ENCODE assay signal across 8 cellular contexts in the genomic region with DNA sequence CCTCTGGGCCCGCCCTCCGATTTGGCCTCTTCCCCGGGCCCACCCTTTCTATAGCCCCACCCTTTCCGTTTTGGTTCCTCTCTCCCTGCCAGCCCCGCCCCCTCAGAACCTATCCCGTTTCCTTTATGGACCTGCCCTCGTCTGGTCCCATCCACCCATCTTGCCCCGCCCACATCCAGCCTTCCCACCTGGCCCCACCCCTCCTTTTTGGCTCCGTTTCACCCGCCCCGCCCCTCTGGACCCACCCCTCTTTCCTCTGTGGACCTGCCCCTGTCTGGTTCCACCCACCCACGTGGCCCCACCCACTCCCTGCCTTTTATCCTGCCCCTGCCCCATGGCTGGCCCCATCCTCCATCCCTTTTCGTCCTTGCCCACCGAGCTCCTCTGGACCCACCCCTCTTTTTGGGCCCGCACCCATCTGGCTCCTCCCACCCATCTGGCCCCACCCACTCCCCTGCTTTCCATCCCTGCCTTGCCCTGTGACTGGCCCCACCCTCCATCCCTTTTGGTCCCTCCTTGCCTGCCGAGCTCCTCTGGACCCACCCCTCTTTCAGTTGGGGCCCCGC.
DNase-seq lines count a peak whose midpoint lies in the region; ATAC-seq and TF ChIP-seq lines count a peak whose summit lies in the region.

No MANE protein-coding gene starts in this region.

- H3K14ac ChIP-seq in mesenchymal stem cell (ENCODE audit: low read length in 2 of 2), result no peak overlapping the region

- no peak for TF ChIP-seq CTCF in right atrium auricular region (IDR thresholded peaks at IDR 0.05)

- H3K23ac ChIP-seq in mesenchymal stem cell (ENCODE audit: low read length in 2 of 2), result no peak overlapping the region

- 3% methylated on average over 17 of the region's 17 CpGs for WGBS in mesenchymal stem cell

- no peak overlapping the region for H2BK120ac ChIP-seq in mesenchymal stem cell (ENCODE audit: low read depth, low read length)

- no peak overlapping the region for H3K18ac ChIP-seq in mesenchymal stem cell (ENCODE audit: low read depth in 1 of 2, low read length in 2 of 2)

- no peak for ATAC-seq in HG03457 (IDR thresholded peaks at IDR 0.05; ENCODE audit: unreplicated experiment)

- in situ Hi-C loops in Caki2 (cut with HindIII; ENCODE audit: low pct_unique_long_range_greater_than_20kb, low sequenced_read_pairs), result no loop called here

- H3K36me3 ChIP-seq in right atrium auricular region (no peaks in the 10 kb centered on the region), mesenchymal stem cell (ENCODE audit: control insufficient read depth in 1 of 2, insufficient read depth in 2 of 2, low read depth in 1 of 2, low read length in 2 of 2) (no peaks in the 10 kb centered on the region)

- H3K27me3 ChIP-seq in right atrium auricular region, result peaks cover 0 to 9% of the 10 kb centered on the region in 2 donors
- peaks cover 31 to 61% of the 10 kb centered on the region in 2 experiments for H3K27me3 ChIP-seq in mesenchymal stem cell (ENCODE audit: control insufficient read depth in 1 of 2, insufficient read depth in 1 of 2, low read length in 2 of 2)

- no peaks in the 10 kb centered on the region for H3K9me3 ChIP-seq in right atrium auricular region
- H3K9me3 ChIP-seq in mesenchymal stem cell (ENCODE audit: control insufficient read depth, low read length), result no peaks in the 10 kb centered on the region

- no peak overlapping the region for H3K4ac ChIP-seq in mesenchymal stem cell (ENCODE audit: low read depth in 1 of 2, low read length in 2 of 2)

- no peak overlapping the region for H3K9ac ChIP-seq in mesenchymal stem cell (ENCODE audit: low read length)

- H3K4me1 ChIP-seq in right atrium auricular region (peaks cover 0 to 44% of the 10 kb centered on the region in 2 donors), mesenchymal stem cell (ENCODE audit: control insufficient read depth, insufficient read depth, low read depth, low read length) (peaks cover 19% of the 10 kb centered on the region)

- H4K91ac ChIP-seq in mesenchymal stem cell (ENCODE audit: low read length), result no peak overlapping the region

- DNase-seq in Caki2 (ENCODE audit: low read depth), result peak; percentile 99
- DNase-seq in NCI-H2227 (lab: John Stamatoyannopoulos, UW; ENCODE audit: unreplicated experiment), result peak; percentile 88
- DNase-seq in activated CD8-positive, alpha-beta memory T cell treated with anti-CD3 and anti-CD28 coated beads, Interleukin-2, amount 50 U/mL, for 4 hours, result peak; percentile 49
- peak; percentile 63 for DNase-seq in right atrium auricular region (ENCODE audit: low spot score)
- DNase-seq in stimulated activated CD8-positive, alpha-beta memory T cell treated with anti-CD3 and anti-CD28 coated beads, Interleukin-12 subunit alpha, Interleukin-12 subunit beta, amount 100 ng/mL, for 4 hours (ENCODE audit: low read depth), result peak; percentile 17
- DNase-seq in AML-193 (lab: John Stamatoyannopoulos, UW), result no peak
- no peak for DNase-seq in mesenchymal stem cell

- no peak overlapping the region for H2AK5ac ChIP-seq in mesenchymal stem cell (ENCODE audit: low read length, severe bottlenecking)

- no peaks in the 10 kb centered on the region for H3K79me1 ChIP-seq in mesenchymal stem cell (replicated peaks; ENCODE audit: low read length, poor library complexity, severe bottlenecking)

- peak overlapping the region; percentile 51 to 77 for H3K27ac ChIP-seq in right atrium auricular region
- H3K27ac ChIP-seq in mesenchymal stem cell (ENCODE audit: low read length, poor library complexity, severe bottlenecking), result no peak overlapping the region

- no peak overlapping the region for H2AFZ ChIP-seq in mesenchymal stem cell (ENCODE audit: low read depth, low read length)

- no peak overlapping the region for H2BK12ac ChIP-seq in mesenchymal stem cell (ENCODE audit: low read length in 2 of 2)

- H3K4me3 ChIP-seq in right atrium auricular region (peak overlapping the region; percentile 19 to 34), mesenchymal stem cell (ENCODE audit: insufficient read depth in 1 of 2, low read depth in 1 of 2, low read length in 2 of 2) (peak overlapping the region in 1 of 2 experiments; percentile 8)

- no peak overlapping the region for H2BK15ac ChIP-seq in mesenchymal stem cell (ENCODE audit: low read depth, poor library complexity, severe bottlenecking)

- no peak overlapping the region for H4K8ac ChIP-seq in mesenchymal stem cell (ENCODE audit: low read length)

- no peak overlapping the region for H2BK5ac ChIP-seq in mesenchymal stem cell (ENCODE audit: low read depth, low read length, poor library complexity, severe bottlenecking)

- H3K4me2 ChIP-seq in mesenchymal stem cell (ENCODE audit: low read length, poor library complexity, severe bottlenecking), result no peak overlapping the region

Comparison
In these comparisons a context has a peak if more than half of its experiments do, and no peak if none do; other contexts are left out.
1. DNase-seq: peak in Caki2 (single experiment), NCI-H2227 (single experiment), activated CD8-positive, alpha-beta memory T cell treated with anti-CD3 and anti-CD28 coated beads, Interleukin-2, amount 50 U/mL, for 4 hours (single experiment), right atrium auricular region (single experiment) and stimulated activated CD8-positive, alpha-beta memory T cell treated with anti-CD3 and anti-CD28 coated beads, Interleukin-12 subunit alpha, Interleukin-12 subunit beta, amount 100 ng/mL, for 4 hours (single experiment); none in AML-193 (0 of 2) and mesenchymal stem cell (single experiment).